In the genomic region with DNA sequence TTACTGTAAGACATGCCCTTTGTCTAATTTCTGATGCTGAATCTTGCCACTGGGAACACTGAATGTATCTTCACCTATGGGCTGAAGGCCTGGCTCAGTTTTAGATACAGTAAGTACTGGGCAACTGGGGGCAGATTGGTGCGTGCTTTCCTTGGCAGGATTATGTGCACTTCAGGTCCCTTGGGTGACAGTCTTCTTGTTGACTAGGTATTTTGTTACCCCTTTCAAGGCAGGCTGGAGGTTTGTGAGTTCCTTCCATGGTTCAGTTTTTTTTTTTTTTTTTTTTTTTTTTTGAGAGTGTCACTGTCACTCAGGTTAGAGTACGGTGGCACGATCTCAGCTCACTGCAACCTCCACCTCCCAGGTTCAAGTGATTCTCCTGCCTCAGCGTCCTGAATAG, we compare ENCODE assay signal across 22 cellular contexts.
"Had no signal": no experiment of that assay in that cellular context is flagged by ENCODE, and none has a peak within 500 bp of the region (broad histone marks: within the 10 kb centered on the region; RNA-seq: fewer than 3 reads in every experiment).

No MANE protein-coding gene starts in this region.

- DNase-seq: activated B cell treated with CpG ODN at 0.5 μM for 24 hours; activated CD4-positive, alpha-beta T cell treated with anti-CD3 and anti-CD28 coated beads, Interleukin-2, amount 10 ng/mL, durations not matched to agents 24 days and 14 days; activated CD8-positive, alpha-beta T cell treated with anti-CD3 and anti-CD28 coated beads for 36 hours; activated naive CD4-positive, alpha-beta T cell treated with anti-CD3 and anti-CD28 coated beads for 36 hours; activated T-cell treated with anti-CD3 and anti-CD28 coated beads, Interleukin-2, amount 50 U/mL, for 1 hour; adrenal gland; cerebellar nuclear complex; cortex of kidney; heart left ventricle; kidney glomerular epithelial cell; left ventricle myocardium inferior; occipital lobe; posterior cingulate gyrus; T-helper 1 cell; T-helper 9 cell had no signal

- H3K9me3 ChIP-seq: adrenal gland, heart left ventricle, left ventricle myocardium inferior, tibial nerve had no signal

- ATAC-seq: activated CD8-positive, alpha-beta T cell treated with anti-CD3 and anti-CD28 coated beads for 36 hours; heart left ventricle had no signal

- H3K27ac Mint-ChIP-seq: activated B cell treated with CpG ODN at 0.5 μM for 24 hours; activated CD4-positive, alpha-beta T cell treated with anti-CD3 and anti-CD28 coated beads, Interleukin-2, amount 10 ng/mL, durations not matched to agents 24 days and 14 days; nephron; stimulated activated naive CD8-positive, alpha-beta T cell treated with anti-CD3 and anti-CD28 coated beads, Interleukin-15, Interleukin-2, amounts not matched to agents 100 ng/mL and 50 ng/mL, for 24 hours had no signal

- H3K4me3 ChIP-seq: adrenal gland, heart left ventricle, left ventricle myocardium inferior, tibial nerve had no signal

- H3K9me3 Mint-ChIP-seq: activated B cell treated with CpG ODN at 0.5 μM for 24 hours; activated CD4-positive, alpha-beta T cell treated with anti-CD3 and anti-CD28 coated beads, Interleukin-2, amount 10 ng/mL, durations not matched to agents 24 days and 14 days; activated CD8-positive, alpha-beta T cell treated with anti-CD3 and anti-CD28 coated beads for 36 hours; activated naive CD4-positive, alpha-beta T cell treated with anti-CD3 and anti-CD28 coated beads for 36 hours; stimulated activated naive CD8-positive, alpha-beta T cell treated with anti-CD3 and anti-CD28 coated beads, Interleukin-15, Interleukin-2, amounts not matched to agents 100 ng/mL and 50 ng/mL, for 24 hours had no signal

- H3K27me3 Mint-ChIP-seq: stimulated activated naive CD8-positive, alpha-beta T cell treated with anti-CD3 and anti-CD28 coated beads, Interleukin-15, Interleukin-2, amounts not matched to agents 100 ng/mL and 50 ng/mL, for 24 hours had no signal

- FAIRE-seq: bronchial epithelial cell, endometrium, frontal cortex, urothelium cell line had no signal

- H3K27me3 ChIP-seq: adrenal gland, heart left ventricle, tibial nerve had no signal

- H3K4me1 ChIP-seq: adrenal gland had no signal

- H3K27ac ChIP-seq: adrenal gland, heart left ventricle, left ventricle myocardium inferior, tibial nerve had no signal

- H3K4me3 Mint-ChIP-seq: activated B cell treated with CpG ODN at 0.5 μM for 24 hours; activated CD4-positive, alpha-beta T cell treated with anti-CD3 and anti-CD28 coated beads, Interleukin-2, amount 10 ng/mL, durations not matched to agents 24 days and 14 days; activated CD8-positive, alpha-beta T cell treated with anti-CD3 and anti-CD28 coated beads for 36 hours; activated naive CD4-positive, alpha-beta T cell treated with anti-CD3 and anti-CD28 coated beads for 36 hours; stimulated activated naive CD8-positive, alpha-beta T cell treated with anti-CD3 and anti-CD28 coated beads, Interleukin-15, Interleukin-2, amounts not matched to agents 100 ng/mL and 50 ng/mL, for 24 hours had no signal
